Comparison of ENCODE assay signal across 8 cellular contexts in genomic region chr9:6413365-6414263, GRCh38. TPM values are rescaled to one million over a fixed set of nuclear protein-coding genes. Genes with fewer than 3 reads are reported as not detected.
DNase-seq lines count a peak whose midpoint lies in the region; ATAC-seq, FAIRE-seq and TF ChIP-seq lines count a peak whose summit lies in the region.

No MANE protein-coding gene starts in this region.

- ATAC-seq in naive B cell (ENCODE audit: low read depth in 2 of 2) (peak; percentile 24), thoracic aorta (ENCODE audit: insufficient number of reproducible peaks, low FRiP score, low read depth) (peak; percentile 20)

- no peak; the same call in 1 of the 2 replicates for TF ChIP-seq CTCF in HEK293 (tag by site-specific recombination; IDR thresholded peaks at IDR 0.05)
- peak; percentile 11 for TF ChIP-seq CTCF in thoracic aorta (IDR thresholded peaks at IDR 0.05)

- no peaks in the 10 kb centered on the region for H3K27me3 ChIP-seq in thoracic aorta (replicated peaks; ENCODE audit: insufficient read depth)

- POLR2A ChIA-PET in HEK293 (lab: Yijun Ruan, JAX) = interaction anchor here (0.5 to 2.3 kb wide), 15 partner anchors 9 to 1027 kb away, joined by 3 to 11 read pairs (median 3); a partner anchor contains a TSS

- H3K9me3 Mint-ChIP-seq in naive B cell = peaks cover 0 to 3% (median 0%) of the 10 kb centered on the region in 7 donors

- peak overlapping the region; percentile 92 for H3K27ac ChIP-seq in HEK293 (ENCODE audit: extremely low read depth, low read depth, low read length)
- peak overlapping the region; percentile 74 to 90 for H3K27ac ChIP-seq in thoracic aorta

- TF ChIP-seq POLR2A in GM12891 (IDR thresholded peaks at IDR 0.05; ENCODE audit: low read depth, low read length) (no peak), erythroblast (IDR thresholded peaks at IDR 0.05; ENCODE audit: low read length) (peak; percentile 71)

- peaks cover 44 to 69% (median 68%) of the 10 kb centered on the region in 3 donors for H3K4me1 Mint-ChIP-seq in naive B cell

- H3K27ac Mint-ChIP-seq in naive B cell = peak overlapping the region; percentile 74 to 94 (median 88)

- H3K36me3 Mint-ChIP-seq in naive B cell = no peaks in the 10 kb centered on the region

- H3K4me1 ChIP-seq in HEK293 (ENCODE audit: control insufficient read depth, insufficient read depth, low read length) (no peaks in the 10 kb centered on the region; the same call in 1 of the 2 replicates), thoracic aorta (ENCODE audit: control insufficient read depth in 1 of 2, low read depth in 2 of 2) (peaks cover 10 to 35% of the 10 kb centered on the region in 2 donors)

- H3K36me3 ChIP-seq in HEK293 (ENCODE audit: control insufficient read depth in 2 of 2, insufficient read depth in 1 of 2, low read length in 2 of 2) (peaks cover 0 to 7% of the 10 kb centered on the region in 2 experiments; a peak in 2 of 3 replicates), thoracic aorta (no peaks in the 10 kb centered on the region)

- peak; percentile 50 for FAIRE-seq in GM12891 (lab: Jason Lieb, UNC)

- H3K27me3 Mint-ChIP-seq in naive B cell = no peaks in the 10 kb centered on the region

- H3K4me3 Mint-ChIP-seq in naive B cell = peak overlapping the region; percentile 84 to 100 (median 94)

- H3K9me3 ChIP-seq in HEK293 (ENCODE audit: control insufficient read depth, insufficient read depth, low read depth, low read length) (no peaks in the 10 kb centered on the region), thoracic aorta (no peaks in the 10 kb centered on the region)

- CTCF ChIA-PET in HEK293 (lab: Yijun Ruan, JAX) = interaction anchor here (0.6 to 1.3 kb wide), 6 partner anchors 13 to 115 kb away, joined by 3 to 5 read pairs (median 4); no protein-coding TSS in a partner anchor

- DNase-seq in GM12891 (ENCODE audit: insufficient read length, low spot score) (no peak), NCI-H1105 treated with DMSO at 0.1 percent for 48 hours (lab: John Stamatoyannopoulos, UW) (peak; percentile 72), erythroblast (lab: John Stamatoyannopoulos, UW) (peak; percentile 57 to 74), naive B cell (peak; percentile 20), thoracic aorta (ENCODE audit: low spot score) (no peak), NCI-H446 treated with DMSO at 0.1 percent for 48 hours (lab: John Stamatoyannopoulos, UW) (no peak)
- peak; percentile 76 for DNase-seq in activated CD8-positive, alpha-beta memory T cell treated with anti-CD3 and anti-CD28 coated beads, Interleukin-2, amount 50 U/mL, for 48 hours

- peak overlapping the region; percentile 90 for H3K4me3 ChIP-seq in HEK293 (ENCODE audit: low read depth, low read length)
- H3K4me3 ChIP-seq in thoracic aorta = peak overlapping the region; percentile 96

TF ChIP-seq in GM12891, 5 proteins besides CTCF, POLR2A, EP300 and RAD21:
- TF ChIP-seq TAF1 (IDR thresholded peaks at IDR 0.05; ENCODE audit: low read depth, low read length) (no peak; the same call in 1 of the 2 replicates), POLR2AphosphoS5 (IDR thresholded peaks at IDR 0.05; ENCODE audit: low read depth, low read length) (no peak), PAX5 (IDR thresholded peaks at IDR 0.05; ENCODE audit: insufficient read depth, low read length, severe bottlenecking) (no peak), SPI1 (IDR thresholded peaks at IDR 0.05; ENCODE audit: low read depth, low read length) (no peak), POU2F2 (IDR thresholded peaks at IDR 0.05; ENCODE audit: low read depth, low read length) (no peak)

TF ChIP-seq in HEK293, 187 proteins besides CTCF, POLR2A, EP300 and RAD21 (continues in another document):
- TF ChIP-seq ZBTB8A (tag by site-specific recombination; IDR thresholded peaks at IDR 0.05) (peak; percentile 64), ZNF626 (tag by site-specific recombination; IDR thresholded peaks at IDR 0.05) (no peak), ZFP69B (tag by site-specific recombination; IDR thresholded peaks at IDR 0.05) (0 out of 2 replicates have a peak, but pooled peaks have one; percentile 29), ZBTB26 (tag by site-specific recombination; optimal IDR thresholded peaks at IDR 0.05) (peak; percentile 74), ZNF223 (tag by site-specific recombination; IDR thresholded peaks at IDR 0.05) (no peak), GLIS1 (tag by site-specific recombination; IDR thresholded peaks at IDR 0.05) (peak; percentile 31; the same call in 1 of the 2 replicates), ZIC2 (tag by site-specific recombination; IDR thresholded peaks at IDR 0.05) (peak; percentile 54; the same call in 1 of the 2 replicates), ZNF692 (tag by site-specific recombination; IDR thresholded peaks at IDR 0.05) (0 out of 2 replicates have a peak, but pooled peaks have one; percentile 12), MEIS1 (CRISPR knock-in tag; IDR thresholded peaks at IDR 0.05; ENCODE audit: borderline replicate concordance) (peak; percentile 13; the same call in 1 of the 2 replicates), ZBTB20 (tag by site-specific recombination; IDR thresholded peaks at IDR 0.05) (peak; percentile 59; the same call in 1 of the 2 replicates)
- TF ChIP-seq, protein P1, sequence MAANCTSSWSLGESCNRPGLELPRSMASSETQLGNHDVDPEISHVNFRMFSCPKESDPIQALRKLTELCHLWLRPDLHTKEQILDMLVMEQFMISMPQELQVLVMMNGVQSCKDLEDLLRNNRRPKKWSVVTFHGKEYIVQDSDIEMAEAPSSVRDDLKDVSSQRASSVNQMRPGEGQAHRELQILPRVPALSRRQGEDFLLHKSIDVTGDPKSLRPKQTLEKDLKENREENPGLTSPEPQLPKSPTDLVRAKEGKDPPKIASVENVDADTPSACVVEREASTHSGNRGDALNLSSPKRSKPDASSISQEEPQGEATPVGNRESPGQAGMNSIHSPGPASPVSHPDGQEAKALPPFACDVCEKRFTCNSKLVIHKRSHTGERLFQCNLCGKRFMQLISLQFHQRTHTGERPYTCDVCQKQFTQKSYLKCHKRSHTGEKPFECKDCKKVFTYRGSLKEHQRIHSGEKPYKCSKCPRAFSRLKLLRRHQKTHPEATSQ (tag by site-specific recombination; IDR thresholded peaks at IDR 0.05) = no peak
- TF ChIP-seq, protein P2, sequence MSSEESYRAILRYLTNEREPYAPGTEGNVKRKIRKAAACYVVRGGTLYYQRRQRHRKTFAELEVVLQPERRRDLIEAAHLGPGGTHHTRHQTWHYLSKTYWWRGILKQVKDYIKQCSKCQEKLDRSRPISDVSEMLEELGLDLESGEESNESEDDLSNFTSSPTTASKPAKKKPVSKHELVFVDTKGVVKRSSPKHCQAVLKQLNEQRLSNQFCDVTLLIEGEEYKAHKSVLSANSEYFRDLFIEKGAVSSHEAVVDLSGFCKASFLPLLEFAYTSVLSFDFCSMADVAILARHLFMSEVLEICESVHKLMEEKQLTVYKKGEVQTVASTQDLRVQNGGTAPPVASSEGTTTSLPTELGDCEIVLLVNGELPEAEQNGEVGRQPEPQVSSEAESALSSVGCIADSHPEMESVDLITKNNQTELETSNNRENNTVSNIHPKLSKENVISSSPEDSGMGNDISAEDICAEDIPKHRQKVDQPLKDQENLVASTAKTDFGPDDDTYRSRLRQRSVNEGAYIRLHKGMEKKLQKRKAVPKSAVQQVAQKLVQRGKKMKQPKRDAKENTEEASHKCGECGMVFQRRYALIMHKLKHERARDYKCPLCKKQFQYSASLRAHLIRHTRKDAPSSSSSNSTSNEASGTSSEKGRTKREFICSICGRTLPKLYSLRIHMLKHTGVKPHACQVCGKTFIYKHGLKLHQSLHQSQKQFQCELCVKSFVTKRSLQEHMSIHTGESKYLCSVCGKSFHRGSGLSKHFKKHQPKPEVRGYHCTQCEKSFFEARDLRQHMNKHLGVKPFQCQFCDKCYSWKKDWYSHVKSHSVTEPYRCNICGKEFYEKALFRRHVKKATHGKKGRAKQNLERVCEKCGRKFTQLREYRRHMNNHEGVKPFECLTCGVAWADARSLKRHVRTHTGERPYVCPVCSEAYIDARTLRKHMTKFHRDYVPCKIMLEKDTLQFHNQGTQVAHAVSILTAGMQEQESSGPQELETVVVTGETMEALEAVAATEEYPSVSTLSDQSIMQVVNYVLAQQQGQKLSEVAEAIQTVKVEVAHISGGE (tag by site-specific recombination; conservative IDR thresholded peaks at IDR 0.05; ENCODE audit: low read depth) = 0 out of 2 replicates have a peak, but pooled peaks have one; percentile 9

RNA-seq across cellular contexts. Expression of gene UHRF2, which starts 0.6 kb away (rescaled TPM):
- polyA plus RNA-seq in GM12891 (2012; ENCODE audit: low read depth, missing spikeins) = 31.6 TPM
- polyA plus RNA-seq in naive B cell (ENCODE audit: low read depth in 6 of 6) = 10 to 100 TPM in 5 of 6 donors, 1 to 10 TPM in 1; 7.2 to 52.4 (median 23.6) TPM
- 10 to 100 TPM; 56.9 to 76.0 TPM for total RNA-seq in thoracic aorta

Comparison
In these comparisons a context has a peak if more than half of its experiments do, and no peak if none do; other contexts are left out.
1. DNase-seq: peak in NCI-H1105 treated with DMSO at 0.1 percent for 48 hours (single experiment), activated CD8-positive, alpha-beta memory T cell treated with anti-CD3 and anti-CD28 coated beads, Interleukin-2, amount 50 U/mL, for 48 hours (single experiment), erythroblast (2 of 2) and naive B cell (single experiment); none in GM12891 (single experiment), thoracic aorta (single experiment) and NCI-H446 treated with DMSO at 0.1 percent for 48 hours (single experiment).